Comparison of ENCODE assay signal across 16 cellular contexts in the genomic region with DNA sequence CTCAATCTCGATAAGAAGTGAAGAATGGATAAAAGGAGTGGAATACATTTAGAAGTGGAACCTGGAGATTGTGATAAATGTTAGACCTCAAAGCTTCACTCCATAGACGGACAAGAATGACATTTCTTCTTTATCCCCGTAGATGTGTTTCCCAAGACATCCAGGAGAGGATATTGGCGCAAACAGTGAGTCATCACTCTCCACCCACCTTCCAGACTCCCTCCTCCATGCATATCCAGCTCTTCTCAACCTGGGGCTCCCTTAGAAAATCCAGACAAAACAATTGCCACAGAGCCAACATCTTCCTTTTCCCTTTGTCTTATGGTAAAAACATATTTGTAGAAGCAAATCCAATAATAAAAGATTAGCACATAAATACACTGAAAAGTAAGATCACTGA.
DNase-seq lines count a peak whose midpoint lies in the region; ATAC-seq lines count a peak whose summit lies in the region.
"Had no signal": no experiment of that assay in that cellular context is flagged by ENCODE, and none has a peak within 500 bp of the region (broad histone marks: within the 10 kb centered on the region; RNA-seq: fewer than 3 reads in every experiment).

No MANE protein-coding gene starts in this region.

- peak; percentile 20 for DNase-seq in HT1080 (ENCODE audit: low read depth)
- peak; percentile 12 for DNase-seq in kidney tubule cell (ENCODE audit: low spot score)
- DNase-seq in activated CD4-positive, alpha-beta T cell treated with anti-CD3 and anti-CD28 coated beads for 36 hours: no peak
- DNase-seq in activated CD4-positive, CD25-positive, alpha-beta regulatory T cell treated with anti-CD3 and anti-CD28 coated beads, Interleukin-2, amount 50 U/mL, for 72 hours: no peak
- DNase-seq: CD8-positive, alpha-beta T cell; DMS 273 treated with DMSO at 0.1 percent for 48 hours; DMS53; DND-41; EL; GM23248; HCEC 1CT had no signal

- no peak overlapping the region for H3K4me3 Mint-ChIP-seq in dendritic cell treated with granulocyte-macrophage colony-stimulating factor and Interleukin-4, amounts not matched to agents 40 ng/mL and 50 ng/mL, for 4 days
- no peak overlapping the region for H3K4me3 Mint-ChIP-seq in activated CD4-positive, alpha-beta T cell treated with anti-CD3 and anti-CD28 coated beads for 36 hours
- H3K4me3 Mint-ChIP-seq: B cell; CD8-positive, alpha-beta T cell; IgD-negative memory B cell had no signal

- POLR2A ChIA-PET in activated CD4-positive, alpha-beta T cell treated with anti-CD3 and anti-CD28 coated beads for 36 hours (lab: Charles Lee): no interaction called here

- CTCF ChIA-PET in activated CD4-positive, alpha-beta T cell treated with anti-CD3 and anti-CD28 coated beads for 36 hours (lab: Charles Lee): no interaction called here

- no peaks in the 10 kb centered on the region for H3K36me3 Mint-ChIP-seq in dendritic cell treated with granulocyte-macrophage colony-stimulating factor and Interleukin-4, amounts not matched to agents 40 ng/mL and 50 ng/mL, for 4 days (ENCODE audit: low read depth)
- no peaks in the 10 kb centered on the region for H3K36me3 Mint-ChIP-seq in activated CD4-positive, alpha-beta T cell treated with anti-CD3 and anti-CD28 coated beads for 36 hours (ENCODE audit: low read depth)
- H3K36me3 Mint-ChIP-seq: CD8-positive, alpha-beta T cell; IgD-negative memory B cell had no signal

- no peak for ATAC-seq in activated CD4-positive, alpha-beta T cell treated with anti-CD3 and anti-CD28 coated beads for 36 hours
- ATAC-seq in HG02870 (IDR thresholded peaks at IDR 0.05; ENCODE audit: unreplicated experiment): no peak
- ATAC-seq: CD8-positive, alpha-beta T cell; HepG2 had no signal

- peak overlapping the region; percentile 26 for H3K27ac Mint-ChIP-seq in dendritic cell treated with granulocyte-macrophage colony-stimulating factor and Interleukin-4, amounts not matched to agents 40 ng/mL and 50 ng/mL, for 4 days
- no peak overlapping the region for H3K27ac Mint-ChIP-seq in activated CD4-positive, alpha-beta T cell treated with anti-CD3 and anti-CD28 coated beads for 36 hours
- H3K27ac Mint-ChIP-seq: B cell; CD8-positive, alpha-beta T cell; IgD-negative memory B cell had no signal

- peaks cover 10% of the 10 kb centered on the region for H3K27me3 Mint-ChIP-seq in dendritic cell treated with granulocyte-macrophage colony-stimulating factor and Interleukin-4, amounts not matched to agents 40 ng/mL and 50 ng/mL, for 4 days
- H3K27me3 Mint-ChIP-seq in activated CD4-positive, alpha-beta T cell treated with anti-CD3 and anti-CD28 coated beads for 36 hours: no peaks in the 10 kb centered on the region
- H3K27me3 Mint-ChIP-seq: B cell, IgD-negative memory B cell had no signal

- no peaks in the 10 kb centered on the region for H3K9me3 Mint-ChIP-seq in dendritic cell treated with granulocyte-macrophage colony-stimulating factor and Interleukin-4, amounts not matched to agents 40 ng/mL and 50 ng/mL, for 4 days
- H3K9me3 Mint-ChIP-seq in activated CD4-positive, alpha-beta T cell treated with anti-CD3 and anti-CD28 coated beads for 36 hours (ENCODE audit: low read depth): no peaks in the 10 kb centered on the region

- peaks cover 38% of the 10 kb centered on the region for H3K4me1 Mint-ChIP-seq in dendritic cell treated with granulocyte-macrophage colony-stimulating factor and Interleukin-4, amounts not matched to agents 40 ng/mL and 50 ng/mL, for 4 days (ENCODE audit: low read depth)
- no peaks in the 10 kb centered on the region for H3K4me1 Mint-ChIP-seq in activated CD4-positive, alpha-beta T cell treated with anti-CD3 and anti-CD28 coated beads for 36 hours
- H3K4me1 Mint-ChIP-seq: B cell, IgD-negative memory B cell had no signal

- intact Hi-C loops in dendritic cell treated with granulocyte-macrophage colony-stimulating factor and Interleukin-4, amounts not matched to agents 40 ng/mL and 50 ng/mL, for 4 days (cut with micrococcal nuclease): no loop called here
- intact Hi-C loops in activated CD4-positive, alpha-beta T cell treated with anti-CD3 and anti-CD28 coated beads for 36 hours (cut with DNase I, micrococcal nuclease): no loop called here

Comparison
In these comparisons a context has a peak if more than half of its experiments do, and no peak if none do; other contexts are left out.
1. DNase-seq: peak in HT1080 (single experiment) and kidney tubule cell (single experiment); none in activated CD4-positive, alpha-beta T cell treated with anti-CD3 and anti-CD28 coated beads for 36 hours (single experiment) and activated CD4-positive, CD25-positive, alpha-beta regulatory T cell treated with anti-CD3 and anti-CD28 coated beads, Interleukin-2, amount 50 U/mL, for 72 hours (single experiment).